16 cellular contexts compared by ENCODE assay signal in the genomic region with DNA sequence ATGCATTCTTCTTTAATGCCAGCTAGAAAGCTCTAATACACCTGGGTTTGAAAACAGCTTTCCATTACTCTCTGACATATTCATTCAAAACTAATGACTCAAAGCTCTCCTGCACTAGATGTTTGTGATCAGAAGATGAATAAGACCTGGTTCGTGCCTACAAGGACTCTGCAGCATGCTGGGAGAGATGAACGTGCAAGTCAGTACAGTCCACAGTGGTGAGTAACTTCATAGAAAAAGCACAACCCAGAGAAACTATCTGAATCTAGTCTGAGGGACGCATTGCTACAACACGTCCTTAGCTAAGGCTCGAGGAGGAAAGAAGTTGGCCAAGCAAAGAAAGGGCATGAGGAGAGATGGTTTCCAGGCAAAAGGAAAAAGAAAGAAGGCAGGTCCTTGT.
DNase-seq lines count a peak whose midpoint lies in the region; ATAC-seq and TF ChIP-seq lines count a peak whose summit lies in the region.
"Had no signal": no experiment of that assay in that cellular context is flagged by ENCODE, and none has a peak within 500 bp of the region (broad histone marks: within the 10 kb centered on the region; RNA-seq: fewer than 3 reads in every experiment).

No MANE protein-coding gene starts in this region.

- H3K4me3 ChIP-seq in AG04449 (ENCODE audit: low read depth, low read length): no peak overlapping the region
- H3K4me3 ChIP-seq: spleen had no signal

- POLR2A ChIA-PET in AG04449 (lab: Yijun Ruan, JAX): interaction anchor here (1.0 to 1.2 kb wide), 4 partner anchors 14 to 235 kb away, joined by 3 to 7 read pairs (median 4); a partner anchor contains a TSS

- CTCF ChIA-PET in AG04449 (lab: Yijun Ruan, JAX): interaction anchor here (1.3 to 1.4 kb wide), 2 partner anchors 9 to 14 kb away, joined by 3 to 4 read pairs; no protein-coding TSS in a partner anchor

- ATAC-seq in GM19035 (IDR thresholded peaks at IDR 0.05; ENCODE audit: unreplicated experiment) (no peak), HG03442 (IDR thresholded peaks at IDR 0.05; ENCODE audit: unreplicated experiment) (no peak)

- no peak for TF ChIP-seq CTCF in AG04449 (IDR thresholded peaks at IDR 0.05; ENCODE audit: insufficient read depth, low read length, missing control alignments)

- peak; percentile 92 for DNase-seq in AG04449 (ENCODE audit: low read depth, low spot score)
- DNase-seq in HS-27A (ENCODE audit: low read depth): peak; percentile 69
- peak; percentile 45 for DNase-seq in astrocyte of the hippocampus (ENCODE audit: low read depth, low spot score)
- DNase-seq in iris pigment epithelial cell (ENCODE audit: low read depth): peak; percentile 93
- DNase-seq in OCI-M2 (lab: John Stamatoyannopoulos, UW; ENCODE audit: unreplicated experiment): no peak
- no peak for DNase-seq in cerebellar cortex (ENCODE audit: low spot score)
- DNase-seq: activated B cell treated with CpG ODN at 0.5 μM for 24 hours; activated naive CD8-positive, alpha-beta T cell treated with anti-CD3 and anti-CD28 coated beads for 36 hours; DMS 273 treated with DMSO at 0.1 percent for 48 hours; MV-4-11; NCI-H2171; nucleus accumbens; spleen; substantia nigra had no signal

Comparison
In these comparisons a context has a peak if more than half of its experiments do, and no peak if none do; other contexts are left out.
1. DNase-seq: peak in AG04449 (single experiment), HS-27A (single experiment), astrocyte of the hippocampus (single experiment) and iris pigment epithelial cell (single experiment); none in OCI-M2 (single experiment) and cerebellar cortex (single experiment).